22 cellular contexts compared by ENCODE assay signal in the genomic region with DNA sequence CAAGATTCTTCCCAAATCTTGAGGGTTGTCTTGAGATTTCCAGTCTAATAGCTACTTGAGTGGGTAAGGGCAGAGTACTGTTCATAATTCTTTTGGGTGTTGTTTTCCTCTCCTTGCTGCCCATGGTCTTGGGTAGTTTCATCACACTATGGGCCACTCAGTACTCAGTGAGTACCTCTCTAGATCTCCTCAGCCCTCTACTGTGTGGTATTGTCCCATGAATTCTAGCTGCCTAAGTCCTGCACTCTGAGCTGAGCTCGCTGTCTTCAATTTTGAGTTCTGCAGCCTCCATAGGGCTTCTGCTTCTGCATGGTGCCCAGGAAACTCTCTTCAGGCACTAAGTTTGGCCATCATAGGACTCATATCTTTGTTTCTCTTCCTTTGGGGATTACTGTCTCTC.
"Had no signal": no experiment of that assay in that cellular context is flagged by ENCODE, and none has a peak within 500 bp of the region (broad histone marks: within the 10 kb centered on the region; RNA-seq: fewer than 3 reads in every experiment).

No MANE protein-coding gene starts in this region.

- H3K4me1 Mint-ChIP-seq: nephron, WTC11 had no signal

- H3K27ac Mint-ChIP-seq: activated naive CD8-positive, alpha-beta T cell treated with anti-CD3 and anti-CD28 coated beads, Interleukin-2, amount 10 ng/mL, durations not matched to agents 7 days and 5 days; dendritic cell treated with granulocyte-macrophage colony-stimulating factor and Interleukin-4, amounts not matched to agents 40 ng/mL and 50 ng/mL, for 4 days; memory B cell; nephron; stimulated activated naive B cell treated with anti-CD40 and anti-IgM and Interleukin-4, amounts not matched to agents 10 μg/mL and 1 μg/mL and 100 μg/mL, for 72 hours; WTC11 had no signal

- H3K9me3 ChIP-seq: suprapubic skin, upper lobe of left lung had no signal

- H3K27ac ChIP-seq: brain microvascular endothelial cell, foreskin keratinocyte, suprapubic skin, upper lobe of left lung had no signal

- H3K36me3 Mint-ChIP-seq: WTC11 had no signal

- H3K4me3 Mint-ChIP-seq: activated naive CD8-positive, alpha-beta T cell treated with anti-CD3 and anti-CD28 coated beads, Interleukin-2, amount 10 ng/mL, durations not matched to agents 7 days and 5 days; dendritic cell treated with granulocyte-macrophage colony-stimulating factor and Interleukin-4, amounts not matched to agents 40 ng/mL and 50 ng/mL, for 4 days; memory B cell; nephron; stimulated activated naive B cell treated with anti-CD40 and anti-IgM and Interleukin-4, amounts not matched to agents 10 μg/mL and 1 μg/mL and 100 μg/mL, for 72 hours; WTC11 had no signal

- H3K36me3 ChIP-seq: brain microvascular endothelial cell, suprapubic skin had no signal

- H3K27me3 Mint-ChIP-seq: activated naive CD8-positive, alpha-beta T cell treated with anti-CD3 and anti-CD28 coated beads, Interleukin-2, amount 10 ng/mL, durations not matched to agents 7 days and 5 days; dendritic cell treated with granulocyte-macrophage colony-stimulating factor and Interleukin-4, amounts not matched to agents 40 ng/mL and 50 ng/mL, for 4 days; memory B cell; stimulated activated naive B cell treated with anti-CD40 and anti-IgM and Interleukin-4, amounts not matched to agents 10 μg/mL and 1 μg/mL and 100 μg/mL, for 72 hours had no signal

- ATAC-seq: foreskin keratinocyte; left ventricle myocardium superior; SK-N-SH treated with all-trans-retinoic acid at 6 μM for 48 hours; stimulated activated naive B cell treated with anti-CD40 and anti-IgM and Interleukin-4, amounts not matched to agents 10 μg/mL and 1 μg/mL and 100 μg/mL, for 72 hours; WTC11 had no signal

- H3K27me3 ChIP-seq: brain microvascular endothelial cell, foreskin keratinocyte, suprapubic skin, upper lobe of left lung had no signal

- H3K9me3 Mint-ChIP-seq: nephron, WTC11 had no signal

- DNase-seq: activated CD4-positive, alpha-beta T cell treated with anti-CD3 and anti-CD28 coated beads for 4 hours; activated effector memory CD4-positive, alpha-beta T cell treated with Interleukin-2 at 50 U/mL for 16 hours; activated naive CD8-positive, alpha-beta T cell treated with anti-CD3 and anti-CD28 coated beads, Interleukin-2, amount 10 ng/mL, durations not matched to agents 7 days and 5 days; activated T-cell treated with anti-CD3 and anti-CD28 coated beads, Interleukin-2, amount 50 U/mL, for 1 hour; anterior cingulate cortex; brain microvascular endothelial cell; cerebellar nuclear complex; effector memory CD4-positive, alpha-beta T cell; foreskin keratinocyte; glutamatergic neuron; left ventricle myocardium superior; nucleus accumbens; posterior cingulate gyrus; stimulated activated CD4-positive, alpha-beta T cell treated with anti-CD3 and anti-CD28 coated beads, Interleukin-2, amount 100 ng/mL, for 48 hours; stimulated activated naive B cell treated with anti-CD40 and anti-IgM and Interleukin-4, amounts not matched to agents 10 μg/mL and 1 μg/mL and 100 μg/mL, for 72 hours; upper lobe of left lung had no signal

- H3K4me3 ChIP-seq: suprapubic skin, upper lobe of left lung had no signal
